1 cellular context compared by ENCODE assay signal in the genomic region with DNA sequence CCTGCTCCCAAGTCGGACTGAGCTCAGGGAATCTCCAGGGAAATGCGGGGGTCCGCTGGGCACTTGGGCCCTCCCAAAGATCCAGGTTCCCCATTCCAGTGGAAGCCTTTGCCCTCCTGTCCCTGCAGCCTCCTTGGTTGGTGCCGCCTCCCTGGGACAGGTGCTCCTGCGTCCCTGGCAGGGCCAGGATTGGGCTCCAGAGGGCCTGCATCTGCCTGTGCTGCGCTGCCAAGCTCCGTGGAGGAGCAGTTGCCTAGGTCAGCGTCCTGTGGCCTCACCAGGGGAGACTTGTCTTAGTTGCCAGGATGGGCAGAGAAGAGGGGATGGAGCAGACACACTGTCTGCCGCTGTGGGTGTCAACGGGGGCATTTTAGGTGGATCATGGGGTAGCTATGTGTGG.
TF ChIP-seq lines count a peak whose summit lies in the region.

No MANE protein-coding gene starts in this region.

TF ChIP-seq in HepG2, 621 proteins besides CTCF, POLR2A, EP300 and RAD21:
- peak; percentile 43 for TF ChIP-seq RBM22 (optimal IDR thresholded peaks at IDR 0.05; ENCODE audit: low read length)
- no peak for TF ChIP-seq ZNF572 (CRISPR knock-in tag; IDR thresholded peaks at IDR 0.05)
